Comparison of ENCODE assay signal across 15 cellular contexts in genomic region chr9:87677776-87678587, GRCh38.
"Had no signal": no experiment of that assay in that cellular context is flagged by ENCODE, and none has a peak within 500 bp of the region (broad histone marks: within the 10 kb centered on the region; RNA-seq: fewer than 3 reads in every experiment).

No MANE protein-coding gene starts in this region.

- DNase-seq: cortex of kidney; left lung; lower lobe of right lung; stimulated activated naive B cell treated with anti-CD40 and anti-IgM and Interleukin-4, amounts not matched to agents 10 μg/mL and 1 μg/mL and 100 μg/mL, for 72 hours; stimulated activated naive CD8-positive, alpha-beta T cell treated with anti-CD3 and anti-CD28 coated beads, Interleukin-15, amount 100 ng/mL, for 72 hours had no signal

- H3K4me3 Mint-ChIP-seq: memory B cell; nephron; stimulated activated naive B cell treated with anti-CD40 and anti-IgM and Interleukin-4, amounts not matched to agents 10 μg/mL and 1 μg/mL and 100 μg/mL, for 72 hours; stimulated activated naive CD8-positive, alpha-beta T cell treated with anti-CD3 and anti-CD28 coated beads, Interleukin-15, amount 100 ng/mL, for 72 hours had no signal

- H3K4me3 ChIP-seq: dorsolateral prefrontal cortex, heart right ventricle, left lung, lower lobe of right lung, psoas muscle, sigmoid colon, skin epidermis, testis, tibial nerve had no signal

- H3K27ac ChIP-seq: heart right ventricle, left lung, lower lobe of right lung, parathyroid adenoma, psoas muscle, skin epidermis, testis, tibial nerve had no signal

- ATAC-seq: stimulated activated naive B cell treated with anti-CD40 and anti-IgM and Interleukin-4, amounts not matched to agents 10 μg/mL and 1 μg/mL and 100 μg/mL, for 72 hours; stimulated activated naive CD8-positive, alpha-beta T cell treated with anti-CD3 and anti-CD28 coated beads, Interleukin-15, amount 100 ng/mL, for 72 hours had no signal

- H2AFZ ChIP-seq: parathyroid adenoma had no signal

- H3K9me3 ChIP-seq: heart right ventricle, left lung, lower lobe of right lung, psoas muscle, sigmoid colon, testis, tibial nerve had no signal

- H3K9ac ChIP-seq: parathyroid adenoma had no signal

- H3K27me3 Mint-ChIP-seq: memory B cell had no signal

- H3K4me1 ChIP-seq: parathyroid adenoma, psoas muscle had no signal

- H3K79me2 ChIP-seq: parathyroid adenoma had no signal

- H3K9me3 Mint-ChIP-seq: memory B cell; nephron; stimulated activated naive B cell treated with anti-CD40 and anti-IgM and Interleukin-4, amounts not matched to agents 10 μg/mL and 1 μg/mL and 100 μg/mL, for 72 hours; stimulated activated naive CD8-positive, alpha-beta T cell treated with anti-CD3 and anti-CD28 coated beads, Interleukin-15, amount 100 ng/mL, for 72 hours had no signal

- H3K36me3 Mint-ChIP-seq: memory B cell; stimulated activated naive B cell treated with anti-CD40 and anti-IgM and Interleukin-4, amounts not matched to agents 10 μg/mL and 1 μg/mL and 100 μg/mL, for 72 hours had no signal

- H3K27ac Mint-ChIP-seq: memory B cell; nephron; stimulated activated naive B cell treated with anti-CD40 and anti-IgM and Interleukin-4, amounts not matched to agents 10 μg/mL and 1 μg/mL and 100 μg/mL, for 72 hours; stimulated activated naive CD8-positive, alpha-beta T cell treated with anti-CD3 and anti-CD28 coated beads, Interleukin-15, amount 100 ng/mL, for 72 hours had no signal

- H3K4me1 Mint-ChIP-seq: memory B cell; stimulated activated naive B cell treated with anti-CD40 and anti-IgM and Interleukin-4, amounts not matched to agents 10 μg/mL and 1 μg/mL and 100 μg/mL, for 72 hours; stimulated activated naive CD8-positive, alpha-beta T cell treated with anti-CD3 and anti-CD28 coated beads, Interleukin-15, amount 100 ng/mL, for 72 hours had no signal

- H3K27me3 ChIP-seq: dorsolateral prefrontal cortex, heart right ventricle, left lung, sigmoid colon, testis, tibial nerve had no signal
